In genomic region chr15:95290376-95290973, GRCh38 we compare ENCODE assay signal across 27 cellular contexts.
DNase-seq lines count a peak whose midpoint lies in the region; ATAC-seq, FAIRE-seq and TF ChIP-seq lines count a peak whose summit lies in the region.
"Had no signal": no experiment of that assay in that cellular context is flagged by ENCODE, and none has a peak within 500 bp of the region (broad histone marks: within the 10 kb centered on the region; RNA-seq: fewer than 3 reads in every experiment).

No MANE protein-coding gene starts in this region.

- TF ChIP-seq EP300 in upper lobe of left lung (IDR thresholded peaks at IDR 0.05) = no peak

- no peaks in the 10 kb centered on the region for H3K36me3 ChIP-seq in upper lobe of left lung
- H3K36me3 ChIP-seq: heart left ventricle, left lung had no signal

- peak overlapping the region; percentile 42 for H3K4me3 Mint-ChIP-seq in neural crest cell
- H3K4me3 Mint-ChIP-seq: activated CD8-positive, alpha-beta memory T cell treated with anti-CD3 and anti-CD28 coated beads, Interleukin-2, amount 10 ng/mL, durations not matched to agents 7 days and 5 days; activated naive CD4-positive, alpha-beta T cell treated with anti-CD3 and anti-CD28 coated beads, Interleukin-2, amount 10 ng/mL, durations not matched to agents 7 days and 5 days; activated T-cell treated with anti-CD3 and anti-CD28 coated beads, Interleukin-2, amount 50 U/mL, for 72 hours; naive thymus-derived CD8-positive, alpha-beta T cell; WTC11 had no signal

- peaks cover 0 to 5% (median 0%) of the 10 kb centered on the region in 4 donors for H3K4me1 ChIP-seq in upper lobe of left lung

- H3K27ac ChIP-seq in coronary artery (peak overlapping the region; percentile 58 to 82), upper lobe of left lung (peak overlapping the region in 3 of 4 donors; percentile 11 to 49 (median 47))
- H3K27ac ChIP-seq: C4-2B had no signal

- WGBS in upper lobe of left lung, 2 donors = 73 to 85% methylated on average over 12 of the region's 12 CpGs

- H3K27me3 ChIP-seq in upper lobe of left lung = no peaks in the 10 kb centered on the region
- H3K27me3 ChIP-seq: heart left ventricle, left lung had no signal

- ATAC-seq in upper lobe of left lung (ENCODE audit: low FRiP score in 2 of 2) (no peak), GM18858 (IDR thresholded peaks at IDR 0.05; ENCODE audit: unreplicated experiment) (no peak)
- ATAC-seq: activated CD8-positive, alpha-beta memory T cell treated with anti-CD3 and anti-CD28 coated beads, Interleukin-2, amount 10 ng/mL, durations not matched to agents 7 days and 5 days; activated T-cell treated with anti-CD3 and anti-CD28 coated beads, Interleukin-2, amount 50 U/mL, for 72 hours; heart left ventricle; left lung; naive thymus-derived CD8-positive, alpha-beta T cell; WTC11 had no signal

- no peak for FAIRE-seq in RCC 7860 (lab: Jason Lieb, UNC)
- FAIRE-seq: GM19239 had no signal

- H3K27me3 Mint-ChIP-seq in neural crest cell (ENCODE audit: low read depth) = no peaks in the 10 kb centered on the region

- TF ChIP-seq CTCF in coronary artery (IDR thresholded peaks at IDR 0.05) (no peak), neural crest cell (conservative IDR thresholded peaks at IDR 0.05) (no peak), upper lobe of left lung (IDR thresholded peaks at IDR 0.05) (no peak)

- H3K4me1 Mint-ChIP-seq in neural crest cell = peaks cover 82% of the 10 kb centered on the region

- no peaks in the 10 kb centered on the region for H3K36me3 Mint-ChIP-seq in neural crest cell (ENCODE audit: low read depth)
- H3K36me3 Mint-ChIP-seq: activated CD8-positive, alpha-beta memory T cell treated with anti-CD3 and anti-CD28 coated beads, Interleukin-2, amount 10 ng/mL, durations not matched to agents 7 days and 5 days; activated naive CD4-positive, alpha-beta T cell treated with anti-CD3 and anti-CD28 coated beads, Interleukin-2, amount 10 ng/mL, durations not matched to agents 7 days and 5 days; naive thymus-derived CD8-positive, alpha-beta T cell; WTC11 had no signal

- no peaks in the 10 kb centered on the region for H3K9me3 Mint-ChIP-seq in neural crest cell
- H3K9me3 Mint-ChIP-seq: activated naive CD4-positive, alpha-beta T cell treated with anti-CD3 and anti-CD28 coated beads, Interleukin-2, amount 10 ng/mL, durations not matched to agents 7 days and 5 days; activated T-cell treated with anti-CD3 and anti-CD28 coated beads, Interleukin-2, amount 50 U/mL, for 72 hours; naive thymus-derived CD8-positive, alpha-beta T cell; WTC11 had no signal

- H3K4me3 ChIP-seq in coronary artery = peak overlapping the region; percentile 5
- H3K4me3 ChIP-seq in upper lobe of left lung = no peak overlapping the region
- H3K4me3 ChIP-seq: dorsolateral prefrontal cortex, heart left ventricle, left lung had no signal

- peak; percentile 18 for DNase-seq in RCC 7860 (ENCODE audit: low spot score)
- no peak for DNase-seq in coronary artery (ENCODE audit: low spot score)
- DNase-seq in neural crest cell (ENCODE audit: low read depth, low spot score) = no peak
- no peak for DNase-seq in upper lobe of left lung
- DNase-seq in NCI-H748 treated with DMSO at 0.1 percent for 48 hours (lab: John Stamatoyannopoulos, UW) = no peak
- no peak for DNase-seq in cortex of kidney (lab: John Stamatoyannopoulos, UW)
- DNase-seq: activated CD4-positive, alpha-beta T cell treated with anti-CD3 and anti-CD28 coated beads, Interleukin-2, amount 50 U/mL, for 1 hour; activated CD8-positive, alpha-beta memory T cell treated with anti-CD3 and anti-CD28 coated beads, Interleukin-2, amount 10 ng/mL, durations not matched to agents 7 days and 5 days; activated naive CD4-positive, alpha-beta T cell treated with anti-CD3 and anti-CD28 coated beads, Interleukin-2, amount 10 ng/mL, durations not matched to agents 7 days and 5 days; activated T-cell treated with anti-CD3 and anti-CD28 coated beads, Interleukin-2, amount 50 U/mL, for 72 hours; amygdala; caudate nucleus; dorsolateral prefrontal cortex; heart left ventricle; left lung; midbrain; naive thymus-derived CD8-positive, alpha-beta T cell; NCI-H2081; NCI-H226; NCI-H82; SK-N-SH; stimulated activated CD4-positive, alpha-beta T cell treated with anti-CD3 and anti-CD28 coated beads, Interleukin-1b, Interleukin-23, amount 100 ng/mL, for 48 hours; T-helper 2 cell had no signal

- no peak for TF ChIP-seq POLR2A in upper lobe of left lung (IDR thresholded peaks at IDR 0.05)

- H3K9me3 ChIP-seq in upper lobe of left lung = no peaks in the 10 kb centered on the region
- H3K9me3 ChIP-seq: heart left ventricle, left lung, SK-N-SH had no signal

- H3K27ac Mint-ChIP-seq in neural crest cell (ENCODE audit: unreplicated experiment) = peak overlapping the region; percentile 38
- H3K27ac Mint-ChIP-seq: activated CD8-positive, alpha-beta memory T cell treated with anti-CD3 and anti-CD28 coated beads, Interleukin-2, amount 10 ng/mL, durations not matched to agents 7 days and 5 days; activated naive CD4-positive, alpha-beta T cell treated with anti-CD3 and anti-CD28 coated beads, Interleukin-2, amount 10 ng/mL, durations not matched to agents 7 days and 5 days; activated T-cell treated with anti-CD3 and anti-CD28 coated beads, Interleukin-2, amount 50 U/mL, for 72 hours; naive thymus-derived CD8-positive, alpha-beta T cell; WTC11 had no signal
